In genomic region chr10:77943086-77943901, GRCh38 we compare ENCODE assay signal across 9 cellular contexts. TPM values are rescaled to one million over a fixed set of nuclear protein-coding genes. Genes with fewer than 3 reads are reported as not detected.
A peak's percentile ranks its signal among the peaks of the same experiment; 100 is the strongest.
DNase-seq lines count a peak whose midpoint lies in the region; ATAC-seq and TF ChIP-seq lines count a peak whose summit lies in the region.
"Had no signal": no experiment of that assay in that cellular context is flagged by ENCODE, and none has a peak within 500 bp of the region (broad histone marks: within the 10 kb centered on the region; RNA-seq: fewer than 3 reads in every experiment).

No MANE protein-coding gene starts in this region.

- intact Hi-C loops in tibial artery (cut with DNase I; ENCODE audit: low total_unique reads): no loop called here

- no peak overlapping the region for H2AFZ ChIP-seq in osteoblast (ENCODE audit: low read length)

- no peak for TF ChIP-seq CTCF in osteoblast (IDR thresholded peaks at IDR 0.05; ENCODE audit: extremely low read depth, low read depth, low read length)
- no peak for TF ChIP-seq CTCF in tibial artery (IDR thresholded peaks at IDR 0.05)

- no peak overlapping the region for H3K4me3 ChIP-seq in osteoblast (ENCODE audit: insufficient read depth, low read length)
- no peak overlapping the region for H3K4me3 ChIP-seq in tibial artery
- H3K4me3 ChIP-seq: SK-N-MC had no signal

- DNase-seq in NCI-H2029 (lab: John Stamatoyannopoulos, UW) (peak; percentile 8), osteoblast (ENCODE audit: insufficient read length, low spot score, missing footprints) (no peak), tibial artery (no peak), GDM1 (lab: John Stamatoyannopoulos, UW) (no peak)

- H3K4me1 ChIP-seq in ES-I3 (ENCODE audit: insufficient read depth, low read length) (peaks cover 21% of the 10 kb centered on the region), osteoblast (ENCODE audit: insufficient read depth, low read length) (peaks cover 23% of the 10 kb centered on the region), tibial artery (peaks cover 0 to 19% (median 12%) of the 10 kb centered on the region in 4 donors)

- no peaks in the 10 kb centered on the region for H3K79me2 ChIP-seq in osteoblast (ENCODE audit: insufficient read depth, low read length)

- no peaks in the 10 kb centered on the region for H4K20me1 ChIP-seq in osteoblast (ENCODE audit: insufficient read depth, low read length)

- H3K9me3 ChIP-seq in ES-I3 (ENCODE audit: control insufficient read depth, insufficient read depth, low read length): no peaks in the 10 kb centered on the region
- H3K9me3 ChIP-seq in osteoblast (ENCODE audit: low read depth, low read length): no peaks in the 10 kb centered on the region
- no peaks in the 10 kb centered on the region for H3K9me3 ChIP-seq in tibial artery

- peak overlapping the region; percentile 24 for H3K9ac ChIP-seq in ES-I3 (ENCODE audit: low read depth, low read length)

- ATAC-seq in esophagus mucosa (peak; percentile 78), HG03045 (IDR thresholded peaks at IDR 0.05; ENCODE audit: unreplicated experiment) (no peak), HG03457 (IDR thresholded peaks at IDR 0.05; ENCODE audit: unreplicated experiment) (no peak)

- peak overlapping the region; percentile 50 for H3K4me2 ChIP-seq in osteoblast (ENCODE audit: insufficient read depth, low read length)

- H3K36me3 ChIP-seq in ES-I3 (ENCODE audit: insufficient read depth, low read length) (no peaks in the 10 kb centered on the region), osteoblast (ENCODE audit: insufficient read depth, low read length) (no peaks in the 10 kb centered on the region), tibial artery (no peaks in the 10 kb centered on the region)

- H3K27me3 ChIP-seq in osteoblast (ENCODE audit: insufficient read depth, low read length) (no peaks in the 10 kb centered on the region), tibial artery (no peaks in the 10 kb centered on the region)

- H3K27ac ChIP-seq in osteoblast (ENCODE audit: low read depth, low read length) (peak overlapping the region; percentile 27), tibial artery (no peak overlapping the region)
- H3K27ac ChIP-seq: SK-N-MC had no signal

RNA-seq across cellular contexts. Expression of gene DLG5, which starts 16.7 kb away (rescaled TPM):
- total RNA-seq in esophagus mucosa (37.9 TPM), osteoblast (51.4 and 51.6 TPM in 2 replicates)
